In the genomic region with DNA sequence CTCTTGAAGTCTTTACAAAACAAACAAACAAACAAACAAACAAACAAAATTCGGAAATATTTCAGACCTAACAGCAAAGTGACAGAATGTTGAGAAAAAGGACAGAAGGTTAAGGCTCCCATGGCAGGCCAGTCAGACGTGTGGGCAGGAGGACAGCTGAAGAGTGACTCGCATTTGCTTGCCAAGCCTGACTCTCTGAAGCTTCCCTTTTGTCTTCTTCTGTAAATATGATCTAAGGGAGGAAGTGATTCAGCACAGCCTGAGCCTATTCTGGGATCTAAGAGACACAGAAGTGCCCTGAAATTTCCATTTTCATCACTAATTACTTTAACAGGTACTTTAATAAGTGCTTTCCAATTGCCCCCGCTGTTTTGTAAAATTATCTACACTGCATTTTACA, we compare ENCODE assay signal across 10 cellular contexts.
A peak's percentile ranks its signal among the peaks of the same experiment; 100 is the strongest.
DNase-seq lines count a peak whose midpoint lies in the region; ATAC-seq, FAIRE-seq and TF ChIP-seq lines count a peak whose summit lies in the region.
"Had no signal": no experiment of that assay in that cellular context is flagged by ENCODE, and none has a peak within 500 bp of the region (broad histone marks: within the 10 kb centered on the region; RNA-seq: fewer than 3 reads in every experiment).

No MANE protein-coding gene starts in this region.

- no peak overlapping the region for H3K27ac Mint-ChIP-seq in progenitor cell of endocrine pancreas

- H3K9me3 Mint-ChIP-seq in progenitor cell of endocrine pancreas (ENCODE audit: low read depth): peaks cover 29% of the 10 kb centered on the region

- in situ Hi-C loops in ACHN (cut with HindIII; ENCODE audit: low pct_ligation_motif_present, low pct_unique_long_range_greater_than_20kb, low sequenced_read_pairs): no loop called here

- H3K27me3 Mint-ChIP-seq in progenitor cell of endocrine pancreas: peaks cover 3% of the 10 kb centered on the region

- no peak overlapping the region for H3K4me3 Mint-ChIP-seq in progenitor cell of endocrine pancreas (ENCODE audit: low read depth)

- H3K27me3 ChIP-seq in foreskin keratinocyte: no peaks in the 10 kb centered on the region

- no peaks in the 10 kb centered on the region for H3K4me1 Mint-ChIP-seq in progenitor cell of endocrine pancreas (ENCODE audit: low read depth)

- peak; percentile 44 for DNase-seq in ACHN
- DNase-seq in RKO (ENCODE audit: low spot score): peak; percentile 28
- DNase-seq in foreskin keratinocyte: peak; percentile 37 to 58
- DNase-seq in activated CD4-positive, CD25-positive, alpha-beta regulatory T cell (lab: John Stamatoyannopoulos, UW): no peak
- DNase-seq in GM19239 (ENCODE audit: insufficient read length, low spot score): no peak
- DNase-seq in progenitor cell of endocrine pancreas (ENCODE audit: low spot score, unreplicated experiment): no peak
- DNase-seq: DMS79, NCI-H2081 treated with DMSO at 0.1 percent for 48 hours had no signal

- no peaks in the 10 kb centered on the region for H3K4me1 ChIP-seq in foreskin keratinocyte

- FAIRE-seq in GM19239 (lab: Jason Lieb, UNC): no peak

- no peak overlapping the region for H3K27ac ChIP-seq in foreskin keratinocyte

- no peaks in the 10 kb centered on the region for H3K36me3 Mint-ChIP-seq in progenitor cell of endocrine pancreas (ENCODE audit: insufficient read depth)

- ATAC-seq in HG03432 (IDR thresholded peaks at IDR 0.05; ENCODE audit: unreplicated experiment) (peak; percentile 51), foreskin keratinocyte (peak; percentile 94), HG02938 (IDR thresholded peaks at IDR 0.05; ENCODE audit: unreplicated experiment) (no peak)

- TF ChIP-seq CTCF in foreskin keratinocyte (conservative IDR thresholded peaks at IDR 0.05): no peak
- TF ChIP-seq CTCF in progenitor cell of endocrine pancreas (IDR thresholded peaks at IDR 0.05; ENCODE audit: unreplicated experiment): no peak

Comparison
In these comparisons a context has a peak if more than half of its experiments do, and no peak if none do; other contexts are left out.
1. DNase-seq: peak in ACHN (single experiment), RKO (single experiment) and foreskin keratinocyte (2 of 2); none in activated CD4-positive, CD25-positive, alpha-beta regulatory T cell (0 of 4), GM19239 (single experiment) and progenitor cell of endocrine pancreas (single experiment).